Comparison of ENCODE assay signal across 1 cellular context in the genomic region with DNA sequence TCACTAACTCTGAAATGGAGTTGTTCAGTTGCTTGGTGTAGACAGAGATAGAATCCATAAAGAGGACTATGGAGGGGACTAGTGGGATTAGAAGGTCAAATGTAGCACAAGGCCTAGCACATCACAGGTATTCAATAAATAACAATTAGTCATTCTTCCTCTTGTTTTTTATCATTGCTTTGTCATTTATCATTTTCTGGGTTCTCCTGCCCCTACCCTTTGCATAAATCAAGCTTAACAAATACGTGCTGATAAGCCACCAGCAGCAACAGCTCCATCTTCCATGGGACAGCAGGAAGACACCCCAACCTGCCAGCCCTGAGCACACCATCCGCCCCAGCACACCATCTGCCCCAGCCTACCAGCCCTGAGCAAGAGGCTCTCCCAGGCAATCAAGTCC.
TF ChIP-seq lines count a peak whose summit lies in the region.

No MANE protein-coding gene starts in this region.

TF ChIP-seq in IMR-90, 13 proteins besides CTCF, POLR2A, EP300 and RAD21:
- TF ChIP-seq ELK1 (IDR thresholded peaks at IDR 0.05; ENCODE audit: borderline replicate concordance, low read depth, low read length), result no peak
- TF ChIP-seq RFX5 (IDR thresholded peaks at IDR 0.05; ENCODE audit: low read depth, low read length), result no peak
- TF ChIP-seq, protein P1, sequence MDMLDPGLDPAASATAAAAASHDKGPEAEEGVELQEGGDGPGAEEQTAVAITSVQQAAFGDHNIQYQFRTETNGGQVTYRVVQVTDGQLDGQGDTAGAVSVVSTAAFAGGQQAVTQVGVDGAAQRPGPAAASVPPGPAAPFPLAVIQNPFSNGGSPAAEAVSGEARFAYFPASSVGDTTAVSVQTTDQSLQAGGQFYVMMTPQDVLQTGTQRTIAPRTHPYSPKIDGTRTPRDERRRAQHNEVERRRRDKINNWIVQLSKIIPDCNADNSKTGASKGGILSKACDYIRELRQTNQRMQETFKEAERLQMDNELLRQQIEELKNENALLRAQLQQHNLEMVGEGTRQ (IDR thresholded peaks at IDR 0.05; ENCODE audit: low read depth, low read length), result no peak
- no peak for TF ChIP-seq FOS (IDR thresholded peaks at IDR 0.05; ENCODE audit: low read depth, low read length)
- TF ChIP-seq NFE2L2 (IDR thresholded peaks at IDR 0.05; ENCODE audit: low read depth, low read length), result no peak
- TF ChIP-seq MAFK (IDR thresholded peaks at IDR 0.05; ENCODE audit: low read depth, low read length), result no peak
- TF ChIP-seq MAZ (IDR thresholded peaks at IDR 0.05; ENCODE audit: borderline replicate concordance, low read depth, low read length), result no peak
- no peak for TF ChIP-seq MXI1 (IDR thresholded peaks at IDR 0.05; ENCODE audit: borderline replicate concordance, low read depth, low read length)
- TF ChIP-seq CHD1 (IDR thresholded peaks at IDR 0.05; ENCODE audit: low read depth, low read length), result no peak
- no peak for TF ChIP-seq BHLHE40 (IDR thresholded peaks at IDR 0.05; ENCODE audit: low read depth, low read length)
- no peak for TF ChIP-seq RCOR1 (IDR thresholded peaks at IDR 0.05; ENCODE audit: insufficient replicate concordance, low read length)
- no peak for TF ChIP-seq CEBPB (IDR thresholded peaks at IDR 0.05; ENCODE audit: low read depth, low read length)
- TF ChIP-seq SMC3 (IDR thresholded peaks at IDR 0.05; ENCODE audit: low read depth, low read length), result no peak
